Comparison of ENCODE assay signal across 38 cellular contexts in genomic region chr19:9961103-9961502, GRCh38. TPM values are rescaled to one million over a fixed set of nuclear protein-coding genes. Genes with fewer than 3 reads are reported as not detected.
"Had no signal": no experiment of that assay in that cellular context is flagged by ENCODE, and none has a peak within 500 bp of the region (broad histone marks: within the 10 kb centered on the region; RNA-seq: fewer than 3 reads in every experiment).

No MANE protein-coding gene starts in this region.

- ATAC-seq: activated CD8-positive, alpha-beta T cell treated with anti-CD3 and anti-CD28 coated beads for 36 hours; activated naive CD8-positive, alpha-beta T cell treated with anti-CD3 and anti-CD28 coated beads, Interleukin-2, amount 50 U/mL, for 24 hours had no signal

- H3K27ac ChIP-seq: ascending aorta, cardiac muscle cell, VCaP had no signal

- H3K27me3 ChIP-seq: ascending aorta had no signal

- H3K27ac Mint-ChIP-seq: activated B cell treated with CpG ODN at 0.5 μM for 24 hours; activated CD4-positive, alpha-beta memory T cell treated with anti-CD3 and anti-CD28 coated beads for 36 hours; activated CD4-positive, alpha-beta T cell treated with anti-CD3 and anti-CD28 coated beads, Interleukin-2, amount 10 ng/mL, durations not matched to agents 24 days and 14 days; activated CD8-positive, alpha-beta T cell treated with anti-CD3 and anti-CD28 coated beads for 36 hours; activated naive CD4-positive, alpha-beta T cell treated with anti-CD3 and anti-CD28 coated beads, Interleukin-2, amount 10 ng/mL, durations not matched to agents 7 days and 5 days; activated naive CD4-positive, alpha-beta T cell treated with anti-CD3 and anti-CD28 coated beads, Interleukin-2, amount 50 U/mL, for 24 hours; activated naive CD8-positive, alpha-beta T cell; activated naive CD8-positive, alpha-beta T cell treated with anti-CD3 and anti-CD28 coated beads, Interleukin-2, amount 10 ng/mL, durations not matched to agents 7 days and 5 days; activated naive CD8-positive, alpha-beta T cell treated with anti-CD3 and anti-CD28 coated beads, Interleukin-2, amount 50 U/mL, for 24 hours; activated T-helper 2 cell treated with anti-CD3 and anti-CD28 coated beads, Interferon-gamma antibody, Interleukin-2, Interleukin-4, amounts not matched to agents 10 μg/mL and 5 μg/mL and 100 μg/mL, durations not matched to agents 14 hours and 24 hours and 36 hours; brain; T-helper 1 cell treated with Interleukin-12 subunit alpha and Interleukin-12 subunit beta and Interleukin-4 antibody, amounts not matched to agents 30 μg/mL and 1 μg/mL, for 36 hours; T-helper 2 cell treated with Interferon-gamma antibody and Interleukin-4, amounts not matched to agents 5 μg/mL and 100 μg/mL, for 36 hours had no signal

- H3K4me1 Mint-ChIP-seq: activated B cell treated with CpG ODN at 0.5 μM for 24 hours; activated CD4-positive, alpha-beta T cell treated with anti-CD3 and anti-CD28 coated beads, Interleukin-2, amount 10 ng/mL, durations not matched to agents 24 days and 14 days; activated naive CD4-positive, alpha-beta T cell treated with anti-CD3 and anti-CD28 coated beads, Interleukin-2, amount 10 ng/mL, durations not matched to agents 7 days and 5 days; activated naive CD4-positive, alpha-beta T cell treated with anti-CD3 and anti-CD28 coated beads, Interleukin-2, amount 50 U/mL, for 24 hours; activated naive CD8-positive, alpha-beta T cell treated with anti-CD3 and anti-CD28 coated beads, Interleukin-2, amount 10 ng/mL, durations not matched to agents 7 days and 5 days; activated naive CD8-positive, alpha-beta T cell treated with anti-CD3 and anti-CD28 coated beads, Interleukin-2, amount 50 U/mL, for 24 hours; brain; central memory CD8-positive, alpha-beta T cell had no signal

- H3K36me3 ChIP-seq: ascending aorta, cardiac muscle cell had no signal

- H3K4me3 ChIP-seq: ascending aorta, cardiac muscle cell had no signal

- H3K4me3 Mint-ChIP-seq: activated B cell treated with CpG ODN at 0.5 μM for 24 hours; activated CD4-positive, alpha-beta memory T cell treated with anti-CD3 and anti-CD28 coated beads for 36 hours; activated CD4-positive, alpha-beta T cell treated with anti-CD3 and anti-CD28 coated beads, Interleukin-2, amount 10 ng/mL, durations not matched to agents 24 days and 14 days; activated CD8-positive, alpha-beta T cell treated with anti-CD3 and anti-CD28 coated beads for 36 hours; activated naive CD4-positive, alpha-beta T cell treated with anti-CD3 and anti-CD28 coated beads, Interleukin-2, amount 10 ng/mL, durations not matched to agents 7 days and 5 days; activated naive CD4-positive, alpha-beta T cell treated with anti-CD3 and anti-CD28 coated beads, Interleukin-2, amount 50 U/mL, for 24 hours; activated naive CD8-positive, alpha-beta T cell; activated naive CD8-positive, alpha-beta T cell treated with anti-CD3 and anti-CD28 coated beads, Interleukin-2, amount 10 ng/mL, durations not matched to agents 7 days and 5 days; activated naive CD8-positive, alpha-beta T cell treated with anti-CD3 and anti-CD28 coated beads, Interleukin-2, amount 50 U/mL, for 24 hours; brain; central memory CD8-positive, alpha-beta T cell; T-helper 1 cell treated with Interleukin-12 subunit alpha and Interleukin-12 subunit beta and Interleukin-4 antibody, amounts not matched to agents 30 μg/mL and 1 μg/mL, for 36 hours; T-helper 2 cell treated with Interferon-gamma antibody and Interleukin-4, amounts not matched to agents 5 μg/mL and 100 μg/mL, for 36 hours had no signal

- H3K9me3 Mint-ChIP-seq: activated B cell treated with CpG ODN at 0.5 μM for 24 hours; activated CD4-positive, alpha-beta memory T cell treated with anti-CD3 and anti-CD28 coated beads for 36 hours; activated CD4-positive, alpha-beta T cell treated with anti-CD3 and anti-CD28 coated beads, Interleukin-2, amount 10 ng/mL, durations not matched to agents 24 days and 14 days; activated CD8-positive, alpha-beta T cell treated with anti-CD3 and anti-CD28 coated beads for 36 hours; activated naive CD4-positive, alpha-beta T cell treated with anti-CD3 and anti-CD28 coated beads, Interleukin-2, amount 10 ng/mL, durations not matched to agents 7 days and 5 days; activated naive CD4-positive, alpha-beta T cell treated with anti-CD3 and anti-CD28 coated beads, Interleukin-2, amount 50 U/mL, for 24 hours; activated naive CD8-positive, alpha-beta T cell treated with anti-CD3 and anti-CD28 coated beads, Interleukin-2, amount 10 ng/mL, durations not matched to agents 7 days and 5 days; activated naive CD8-positive, alpha-beta T cell treated with anti-CD3 and anti-CD28 coated beads, Interleukin-2, amount 50 U/mL, for 24 hours; activated T-helper 2 cell treated with anti-CD3 and anti-CD28 coated beads, Interferon-gamma antibody, Interleukin-2, Interleukin-4, amounts not matched to agents 10 μg/mL and 5 μg/mL and 100 μg/mL, durations not matched to agents 14 hours and 24 hours and 36 hours; brain; central memory CD8-positive, alpha-beta T cell; T-helper 1 cell treated with Interleukin-12 subunit alpha and Interleukin-12 subunit beta and Interleukin-4 antibody, amounts not matched to agents 30 μg/mL and 1 μg/mL, for 36 hours; T-helper 2 cell treated with Interferon-gamma antibody and Interleukin-4, amounts not matched to agents 5 μg/mL and 100 μg/mL, for 36 hours had no signal

- FAIRE-seq: bronchial epithelial cell, TTC549 had no signal

- H3K9me3 ChIP-seq: ascending aorta had no signal

- H3K4me1 ChIP-seq: ascending aorta had no signal

- DNase-seq: activated B cell treated with CpG ODN at 0.5 μM for 24 hours; activated CD4-positive, alpha-beta memory T cell treated with anti-CD3 and anti-CD28 coated beads for 36 hours; activated CD4-positive, alpha-beta T cell treated with anti-CD3 and anti-CD28 coated beads for 4 hours; activated CD4-positive, alpha-beta T cell treated with anti-CD3 and anti-CD28 coated beads, Interleukin-2, amount 10 ng/mL, durations not matched to agents 24 days and 14 days; activated CD4-positive, alpha-beta T cell treated with anti-CD3 and anti-CD28 coated beads, Interleukin-2, amount 50 U/mL, for 1 hour; activated CD4-positive, alpha-beta T cell treated with anti-CD3 and anti-CD28 coated beads, Interleukin-2, amount 50 U/mL, for 4 hours; activated CD4-positive, CD25-positive, alpha-beta regulatory T cell treated with anti-CD3 and anti-CD28 coated beads, Interleukin-2, amount 50 U/mL, for 72 hours; activated CD8-positive, alpha-beta memory T cell treated with anti-CD3 and anti-CD28 coated beads, Interleukin-2, amount 50 U/mL, for 4 hours; activated CD8-positive, alpha-beta T cell treated with anti-CD3 and anti-CD28 coated beads for 36 hours; activated effector memory CD4-positive, alpha-beta T cell treated with Interleukin-2 at 50 U/mL for 16 hours; activated gamma-delta T cell; activated naive CD4-positive, alpha-beta T cell treated with anti-CD3 and anti-CD28 coated beads, Interleukin-2, amount 10 ng/mL, durations not matched to agents 7 days and 5 days; activated naive CD4-positive, alpha-beta T cell treated with Interleukin-2 at 50 U/mL for 16 hours; activated naive CD8-positive, alpha-beta T cell treated with anti-CD3 and anti-CD28 coated beads, Interleukin-2, amount 10 ng/mL, durations not matched to agents 7 days and 5 days; activated naive CD8-positive, alpha-beta T cell treated with anti-CD3 and anti-CD28 coated beads, Interleukin-2, amount 50 U/mL, for 24 hours; activated T-cell treated with anti-CD3 and anti-CD28 coated beads for 4 hours; activated T-cell treated with anti-CD3 and anti-CD28 coated beads, Interleukin-2, amount 50 U/mL, for 1 hour; activated T-cell treated with anti-CD3 and anti-CD28 coated beads, Interleukin-2, amount 50 U/mL, for 48 hours; amygdala; anterior cingulate cortex; caudate nucleus; cerebellar nuclear complex; T-helper 2 cell; T-helper 9 cell had no signal

RNA-seq across cellular contexts. Expression of gene OLFM2, which starts 24.8 kb away (rescaled TPM):
- total RNA-seq: activated B cell treated with CpG ODN at 0.5 μM for 24 hours had no signal

RNA-seq across cellular contexts. Expression of gene COL5A3, which starts 49.2 kb away (rescaled TPM):
- total RNA-seq: activated B cell treated with CpG ODN at 0.5 μM for 24 hours, cardiac muscle cell had no signal

RNA-seq across cellular contexts. Expression of gene RDH8, which starts 52.2 kb away (rescaled TPM):
- total RNA-seq: activated B cell treated with CpG ODN at 0.5 μM for 24 hours; activated CD4-positive, alpha-beta memory T cell treated with anti-CD3 and anti-CD28 coated beads for 36 hours; activated CD4-positive, alpha-beta T cell treated with anti-CD3 and anti-CD28 coated beads, Interleukin-2, amount 10 ng/mL, durations not matched to agents 24 days and 14 days; activated CD8-positive, alpha-beta memory T cell treated with anti-CD3 and anti-CD28 coated beads for 36 hours; activated CD8-positive, alpha-beta T cell treated with anti-CD3 and anti-CD28 coated beads for 36 hours; activated naive CD8-positive, alpha-beta T cell treated with anti-CD3 and anti-CD28 coated beads, Interleukin-2, amount 10 ng/mL, durations not matched to agents 7 days and 5 days; activated T-helper 2 cell treated with anti-CD3 and anti-CD28 coated beads, Interferon-gamma antibody, Interleukin-2, Interleukin-4, amounts not matched to agents 10 μg/mL and 5 μg/mL and 100 μg/mL, durations not matched to agents 14 hours and 24 hours and 36 hours; ascending aorta; bronchial epithelial cell; cardiac muscle cell; chondrocyte had no signal
- polyA plus RNA-seq: cardiac muscle cell had no signal
